Comparison of ENCODE assay signal across 26 cellular contexts in the genomic region with DNA sequence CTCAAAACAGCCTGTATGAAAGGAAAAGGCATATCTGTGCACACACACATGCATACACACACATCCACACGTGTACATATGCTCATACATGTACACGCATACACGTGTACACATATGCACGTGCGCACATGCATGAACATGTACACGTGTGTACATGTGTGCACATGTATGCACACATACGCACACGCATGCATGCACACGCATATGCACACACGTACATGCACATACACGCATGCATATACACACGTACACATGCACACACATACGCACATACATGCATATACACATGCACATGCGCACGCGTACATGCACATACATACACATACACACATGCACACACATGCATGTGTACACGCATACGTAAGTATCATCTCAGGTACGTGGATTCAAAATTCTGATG.
"Had no signal": no experiment of that assay in that cellular context is flagged by ENCODE, and none has a peak within 500 bp of the region (broad histone marks: within the 10 kb centered on the region; RNA-seq: fewer than 3 reads in every experiment).

No MANE protein-coding gene starts in this region.

- H2AFZ ChIP-seq: parathyroid adenoma had no signal

- H3K9ac ChIP-seq: parathyroid adenoma, SK-N-SH had no signal

- H3K4me3 ChIP-seq: gastroesophageal sphincter, heart left ventricle, mucosa of descending colon, suprapubic skin, upper lobe of left lung had no signal

- H3K4me1 ChIP-seq: parathyroid adenoma, suprapubic skin had no signal

- H3K9me3 ChIP-seq: gastroesophageal sphincter, mucosa of descending colon, SK-N-SH, suprapubic skin, upper lobe of left lung had no signal

- FAIRE-seq: TTC549 had no signal

- DNase-seq: activated B cell treated with CpG ODN at 0.5 μM for 24 hours; activated CD4-positive, alpha-beta T cell treated with anti-CD3 and anti-CD28 coated beads for 4 hours; activated CD8-positive, alpha-beta T cell treated with anti-CD3 and anti-CD28 coated beads for 36 hours; activated naive CD4-positive, alpha-beta T cell treated with anti-CD3 and anti-CD28 coated beads, Interleukin-2, amount 10 ng/mL, durations not matched to agents 7 days and 5 days; activated naive CD8-positive, alpha-beta T cell treated with anti-CD3 and anti-CD28 coated beads, Interleukin-2, amount 50 U/mL, for 24 hours; activated T-cell treated with anti-CD3 and anti-CD28 coated beads, Interleukin-2, amount 50 U/mL, for 24 hours; anterior cingulate cortex; brain microvascular endothelial cell; cortex of kidney; effector CD4-positive, alpha-beta T cell; heart left ventricle; kidney glomerular epithelial cell; left ventricle myocardium superior; naive B cell; retina; SK-N-SH; stimulated activated naive CD8-positive, alpha-beta T cell treated with anti-CD3 and anti-CD28 coated beads, Interleukin-15, amount 100 ng/mL, for 72 hours; upper lobe of left lung had no signal

- H3K4me1 Mint-ChIP-seq: activated B cell treated with CpG ODN at 0.5 μM for 24 hours; activated naive CD4-positive, alpha-beta T cell treated with anti-CD3 and anti-CD28 coated beads, Interleukin-2, amount 10 ng/mL, durations not matched to agents 7 days and 5 days; activated naive CD8-positive, alpha-beta T cell treated with anti-CD3 and anti-CD28 coated beads, Interleukin-2, amount 50 U/mL, for 24 hours; memory B cell; naive B cell; stimulated activated naive CD8-positive, alpha-beta T cell treated with anti-CD3 and anti-CD28 coated beads, Interleukin-15, amount 100 ng/mL, for 72 hours had no signal

- H3K9me3 Mint-ChIP-seq: activated naive CD8-positive, alpha-beta T cell treated with anti-CD3 and anti-CD28 coated beads, Interleukin-2, amount 50 U/mL, for 24 hours; activated T-cell treated with anti-CD3 and anti-CD28 coated beads, Interleukin-2, amount 50 U/mL, for 24 hours; stimulated activated naive CD8-positive, alpha-beta T cell treated with anti-CD3 and anti-CD28 coated beads, Interleukin-15, amount 100 ng/mL, for 72 hours had no signal

- H3K27ac ChIP-seq: brain microvascular endothelial cell, parathyroid adenoma, suprapubic skin, upper lobe of left lung had no signal

- H3K27me3 Mint-ChIP-seq: activated B cell treated with CpG ODN at 0.5 μM for 24 hours had no signal

- H3K36me3 Mint-ChIP-seq: activated naive CD4-positive, alpha-beta T cell treated with anti-CD3 and anti-CD28 coated beads, Interleukin-2, amount 10 ng/mL, durations not matched to agents 7 days and 5 days; memory B cell; naive B cell had no signal

- H3K4me2 ChIP-seq: SK-N-SH had no signal

- H3K4me3 Mint-ChIP-seq: activated B cell treated with CpG ODN at 0.5 μM for 24 hours; activated CD8-positive, alpha-beta T cell treated with anti-CD3 and anti-CD28 coated beads for 36 hours; activated naive CD4-positive, alpha-beta T cell treated with anti-CD3 and anti-CD28 coated beads, Interleukin-2, amount 10 ng/mL, durations not matched to agents 7 days and 5 days; activated naive CD8-positive, alpha-beta T cell treated with anti-CD3 and anti-CD28 coated beads, Interleukin-2, amount 50 U/mL, for 24 hours; activated T-cell treated with anti-CD3 and anti-CD28 coated beads, Interleukin-2, amount 50 U/mL, for 24 hours; memory B cell; naive B cell; stimulated activated naive CD8-positive, alpha-beta T cell treated with anti-CD3 and anti-CD28 coated beads, Interleukin-15, amount 100 ng/mL, for 72 hours; T-helper 2 cell treated with Interferon-gamma antibody and Interleukin-4, amounts not matched to agents 5 μg/mL and 100 μg/mL, for 36 hours had no signal

- H3K36me3 ChIP-seq: brain microvascular endothelial cell, gastroesophageal sphincter, heart left ventricle, suprapubic skin, upper lobe of left lung had no signal

- H3K27me3 ChIP-seq: brain microvascular endothelial cell, gastroesophageal sphincter, heart left ventricle, suprapubic skin, upper lobe of left lung had no signal

- H3K27ac Mint-ChIP-seq: activated B cell treated with CpG ODN at 0.5 μM for 24 hours; activated CD8-positive, alpha-beta T cell treated with anti-CD3 and anti-CD28 coated beads for 36 hours; activated naive CD4-positive, alpha-beta T cell treated with anti-CD3 and anti-CD28 coated beads, Interleukin-2, amount 10 ng/mL, durations not matched to agents 7 days and 5 days; activated naive CD8-positive, alpha-beta T cell treated with anti-CD3 and anti-CD28 coated beads, Interleukin-2, amount 50 U/mL, for 24 hours; activated T-cell treated with anti-CD3 and anti-CD28 coated beads, Interleukin-2, amount 50 U/mL, for 24 hours; memory B cell; naive B cell; stimulated activated naive CD8-positive, alpha-beta T cell treated with anti-CD3 and anti-CD28 coated beads, Interleukin-15, amount 100 ng/mL, for 72 hours; T-helper 2 cell treated with Interferon-gamma antibody and Interleukin-4, amounts not matched to agents 5 μg/mL and 100 μg/mL, for 36 hours had no signal

- ATAC-seq: activated CD8-positive, alpha-beta T cell treated with anti-CD3 and anti-CD28 coated beads for 36 hours; activated naive CD8-positive, alpha-beta T cell treated with anti-CD3 and anti-CD28 coated beads, Interleukin-2, amount 50 U/mL, for 24 hours; esophagus mucosa; gastroesophageal sphincter; heart left ventricle; left ventricle myocardium superior; mucosa of descending colon; stimulated activated naive CD8-positive, alpha-beta T cell treated with anti-CD3 and anti-CD28 coated beads, Interleukin-15, amount 100 ng/mL, for 72 hours had no signal
